In the genomic region with DNA sequence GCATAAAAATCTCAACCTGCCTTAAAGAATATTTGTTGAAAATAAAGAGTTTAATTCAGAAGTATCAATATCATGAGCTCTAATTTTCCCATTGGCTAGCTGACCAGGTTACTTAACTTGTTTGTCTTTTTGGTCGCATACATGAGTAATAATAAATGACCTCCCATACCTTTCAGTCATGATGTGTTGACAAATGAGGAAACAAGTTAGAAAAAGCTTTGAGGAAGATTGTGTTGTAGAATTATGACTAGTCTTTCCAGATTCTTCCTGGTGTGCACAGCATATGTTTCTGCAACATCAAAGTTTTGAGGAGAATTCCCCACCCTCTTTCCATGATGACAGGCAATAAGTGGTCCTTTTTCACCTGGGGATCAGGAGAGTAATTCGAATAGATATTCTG, we compare ENCODE assay signal across 8 cellular contexts. TPM values are rescaled to one million over a fixed set of nuclear protein-coding genes. Genes with fewer than 3 reads are reported as not detected.
"Had no signal": no experiment of that assay in that cellular context is flagged by ENCODE, and none has a peak within 500 bp of the region (broad histone marks: within the 10 kb centered on the region; RNA-seq: fewer than 3 reads in every experiment).

No MANE protein-coding gene starts in this region.

- H2AFZ ChIP-seq: GM23248 had no signal

- DNase-seq: GM23248, GOT3, H7, HFFc6 had no signal

- H3K36me3 ChIP-seq: HAP-1 had no signal

- FAIRE-seq: HepG2 had no signal

- H3K4me1 ChIP-seq: HAP-1 had no signal

- H3K27ac Mint-ChIP-seq: HFFc6, IgD-negative memory B cell had no signal

- H3K4me3 ChIP-seq: GM23248, HAP-1 had no signal

- H3K9ac ChIP-seq: GM23248 had no signal

- H3K4me3 Mint-ChIP-seq: HFFc6, IgD-negative memory B cell had no signal

- H3K9me3 ChIP-seq: HAP-1 had no signal

- H3K4me1 Mint-ChIP-seq: IgD-negative memory B cell had no signal

- H3K27ac ChIP-seq: GM23248, HL-60 had no signal

- H3K36me3 Mint-ChIP-seq: IgD-negative memory B cell had no signal

RNA-seq across cellular contexts. Expression of a gene that starts 17.6 kb away (rescaled TPM):
- total RNA-seq: HepG2 had no signal
- polyA plus RNA-seq: IgD-negative memory B cell had no signal
